6 cellular contexts compared by ENCODE assay signal in genomic region chr16:2205967-2206313, GRCh38. TPM values are rescaled to one million over a fixed set of nuclear protein-coding genes. Genes with fewer than 3 reads are reported as not detected.
DNase-seq lines count a peak whose midpoint lies in the region; ATAC-seq and TF ChIP-seq lines count a peak whose summit lies in the region.

No MANE protein-coding gene starts in this region.

- peak overlapping the region; percentile 43 for H2AFZ ChIP-seq in fibroblast of lung (ENCODE audit: low read length)

- intact Hi-C loops in stomach (cut with DNase I; ENCODE audit: low total_unique reads) = loop anchor here (10.0 kb wide), 1 partner anchor 49 kb away; the partner anchor contains the start of gene ECI1

- peak overlapping the region; percentile 86 for H3K9ac ChIP-seq in HUES48 (ENCODE audit: low read depth, low read length)
- peak overlapping the region; percentile 94 for H3K9ac ChIP-seq in fibroblast of lung (ENCODE audit: insufficient read depth, low read length)

- DNase-seq in fibroblast of lung (ENCODE audit: low read depth in 2 of 2) = no peak
- no peak for DNase-seq in stomach
- no peak for DNase-seq in NCI-H2227 (lab: John Stamatoyannopoulos, UW; ENCODE audit: unreplicated experiment)
- no peak for DNase-seq in iPS-NIHi7 (ENCODE audit: extremely low spot score)

- H3K4me2 ChIP-seq in fibroblast of lung (ENCODE audit: extremely low read depth, insufficient read depth, low read length) = peak overlapping the region; percentile 92

- peaks cover 7% of the 10 kb centered on the region for H3K79me2 ChIP-seq in fibroblast of lung (ENCODE audit: control insufficient read depth, insufficient read depth, low read length)

- H3K4me1 ChIP-seq in HUES48 (ENCODE audit: control insufficient read depth, insufficient read depth, low read length) (no peaks in the 10 kb centered on the region), fibroblast of lung (ENCODE audit: control insufficient read depth, extremely low read depth, insufficient read depth, low read length) (peaks cover 2% of the 10 kb centered on the region), stomach (peaks cover 12 to 28% (median 23%) of the 10 kb centered on the region in 4 donors)

- no peak for TF ChIP-seq POLR2A in stomach (IDR thresholded peaks at IDR 0.05)

- 0 to 8% (median 6%) methylated on average over 2 to 16 of the region's 16 CpGs for WGBS in stomach, 5 donors

- peak overlapping the region; percentile 94 for H3K27ac ChIP-seq in HUES48 (ENCODE audit: low read depth, low read length)
- H3K27ac ChIP-seq in fibroblast of lung (ENCODE audit: insufficient read depth, low read length) = peak overlapping the region; percentile 84
- peak overlapping the region; percentile 95 to 99 (median 96) for H3K27ac ChIP-seq in stomach

- H3K9me3 ChIP-seq in HUES48 (ENCODE audit: control insufficient read depth, insufficient read depth, low read length) (no peaks in the 10 kb centered on the region), fibroblast of lung (ENCODE audit: control insufficient read depth, insufficient read depth, low read depth, low read length) (no peaks in the 10 kb centered on the region), stomach (no peaks in the 10 kb centered on the region)

- peaks cover 31% of the 10 kb centered on the region for H3K36me3 ChIP-seq in HUES48 (ENCODE audit: control insufficient read depth, insufficient read depth, low read length)
- H3K36me3 ChIP-seq in fibroblast of lung (ENCODE audit: control insufficient read depth, insufficient read depth, low read length) = peaks cover 25% of the 10 kb centered on the region
- H3K36me3 ChIP-seq in stomach = peaks cover 29 to 43% (median 38%) of the 10 kb centered on the region in 4 donors

- no peak for TF ChIP-seq EP300 in stomach (IDR thresholded peaks at IDR 0.05)

- no peaks in the 10 kb centered on the region for H4K20me1 ChIP-seq in fibroblast of lung (ENCODE audit: control insufficient read depth, extremely low read depth, insufficient read depth, low read length)

- no peaks in the 10 kb centered on the region for H3K27me3 ChIP-seq in HUES48 (ENCODE audit: control insufficient read depth, insufficient read depth, low read length)
- H3K27me3 ChIP-seq in fibroblast of lung (ENCODE audit: control insufficient read depth, insufficient read depth, low read length) = no peaks in the 10 kb centered on the region
- no peaks in the 10 kb centered on the region for H3K27me3 ChIP-seq in stomach

- no peak for TF ChIP-seq CTCF in fibroblast of lung (conservative IDR thresholded peaks at IDR 0.05 in 1 of 2, IDR thresholded peaks at IDR 0.05 in 1 of 2; ENCODE audit: low read depth in 1 of 2, low read length in 2 of 2)
- TF ChIP-seq CTCF in stomach (IDR thresholded peaks at IDR 0.05) = no peak

- peak overlapping the region; percentile 87 for H3K4me3 ChIP-seq in HUES48 (ENCODE audit: low read depth, low read length)
- H3K4me3 ChIP-seq in fibroblast of lung (replicated peaks in 1 of 4; ENCODE audit: control extremely low read depth in 1 of 4, insufficient read depth in 1 of 4, low read depth in 3 of 4, low read length in 4 of 4) = peak overlapping the region; percentile 62 to 83 (median 75)
- peak overlapping the region; percentile 65 to 75 (median 69) for H3K4me3 ChIP-seq in stomach

- ATAC-seq in GM18867 (IDR thresholded peaks at IDR 0.05; ENCODE audit: unreplicated experiment) = peak; percentile 10

RNA-seq across cellular contexts. Expression of gene MLST8, which starts 0.7 kb away (rescaled TPM):
- total RNA-seq in fibroblast of lung (16.8 and 22.3 TPM in 2 replicates), stomach (100 to 1,000 TPM in 1 of 5 donors, 10 to 100 TPM in 3, 1 to 10 TPM in 1; 7.5 to 235 (median 56.2) TPM)
- polyA plus RNA-seq in fibroblast of lung (30.9 and 58.0 TPM in 2 replicates), stomach (10 to 100 TPM; 46.8 to 68.1 (median 55.3) TPM)
- 33.9 and 49.4 TPM in 2 replicates for polyA plus RNA-seq in fibroblast of lung (2012)
- polyA minus RNA-seq in fibroblast of lung (ENCODE audit: low replicate concordance) = 56.2 and 99.5 TPM in 2 replicates

RNA-seq across cellular contexts. Expression of gene BRICD5, which starts 4.7 kb away (rescaled TPM):
- total RNA-seq in fibroblast of lung (1.3 and 1.5 TPM in 2 replicates), stomach (10 to 100 TPM in 4 of 5 donors, 1 to 10 TPM in 1; 2.6 to 78.8 (median 16.5) TPM)
- polyA plus RNA-seq in fibroblast of lung (0.23 and 0.33 TPM in 2 replicates), stomach (1 to 10 TPM; 4.2 to 6.5 (median 6.3) TPM)
- 0.47 and 1.3 TPM in 2 replicates for polyA plus RNA-seq in fibroblast of lung (2012)
- 0.67 TPM in 1 of 2 replicates, not detected in the other for polyA minus RNA-seq in fibroblast of lung (ENCODE audit: low replicate concordance)

RNA-seq across cellular contexts. Expression of gene PGP, which starts 8.7 kb away (rescaled TPM):
- total RNA-seq in fibroblast of lung = 5.6 and 9.6 TPM in 2 replicates
- polyA plus RNA-seq in fibroblast of lung = 4.2 and 6.5 TPM in 2 replicates
- 8.2 and 16.2 TPM in 2 replicates for polyA plus RNA-seq in fibroblast of lung (2012)
- polyA minus RNA-seq in fibroblast of lung (ENCODE audit: low replicate concordance) = 6.4 and 7.4 TPM in 2 replicates
- total RNA-seq in stomach = 10 to 100 TPM in 4 of 5 donors, 1 to 10 TPM in 1; 9.4 to 90.4 (median 15.9) TPM
- 10 to 100 TPM in 2 of 3 donors, 1 to 10 TPM in 1; 9.3 to 11.0 (median 10.0) TPM for polyA plus RNA-seq in stomach

RNA-seq across cellular contexts. Expression of gene CASKIN1, which starts 9.5 kb away (rescaled TPM):
- 0.17 and 0.26 TPM in 2 replicates for total RNA-seq in fibroblast of lung
- 0.01 TPM in 1 of 2 replicates, not detected in the other for polyA plus RNA-seq in fibroblast of lung
- 0.02 TPM in 1 of 2 replicates, not detected in the other for polyA plus RNA-seq in fibroblast of lung (2012)
- not detected in 2 replicates for polyA minus RNA-seq in fibroblast of lung (ENCODE audit: low replicate concordance)
- under 1 TPM in 1 of 5 donors, not detected in 4; 0.73 TPM for total RNA-seq in stomach
- under 1 TPM; 0.15 to 0.55 (median 0.19) TPM for polyA plus RNA-seq in stomach

RNA-seq across cellular contexts. Expression of gene E4F1, which starts 17.5 kb away (rescaled TPM):
- total RNA-seq in fibroblast of lung = 24.9 and 31.2 TPM in 2 replicates
- polyA plus RNA-seq in fibroblast of lung = 6.7 and 7.8 TPM in 2 replicates
- polyA plus RNA-seq in fibroblast of lung (2012) = 11.4 and 15.3 TPM in 2 replicates
- 11.7 and 12.4 TPM in 2 replicates for polyA minus RNA-seq in fibroblast of lung (ENCODE audit: low replicate concordance)
- 100 to 1,000 TPM in 1 of 5 donors, 10 to 100 TPM in 4; 12.7 to 114 (median 64.5) TPM for total RNA-seq in stomach
- polyA plus RNA-seq in stomach = 10 to 100 TPM; 21.4 to 25.2 (median 23.8) TPM
